1 cellular context compared by ENCODE assay signal in the genomic region with DNA sequence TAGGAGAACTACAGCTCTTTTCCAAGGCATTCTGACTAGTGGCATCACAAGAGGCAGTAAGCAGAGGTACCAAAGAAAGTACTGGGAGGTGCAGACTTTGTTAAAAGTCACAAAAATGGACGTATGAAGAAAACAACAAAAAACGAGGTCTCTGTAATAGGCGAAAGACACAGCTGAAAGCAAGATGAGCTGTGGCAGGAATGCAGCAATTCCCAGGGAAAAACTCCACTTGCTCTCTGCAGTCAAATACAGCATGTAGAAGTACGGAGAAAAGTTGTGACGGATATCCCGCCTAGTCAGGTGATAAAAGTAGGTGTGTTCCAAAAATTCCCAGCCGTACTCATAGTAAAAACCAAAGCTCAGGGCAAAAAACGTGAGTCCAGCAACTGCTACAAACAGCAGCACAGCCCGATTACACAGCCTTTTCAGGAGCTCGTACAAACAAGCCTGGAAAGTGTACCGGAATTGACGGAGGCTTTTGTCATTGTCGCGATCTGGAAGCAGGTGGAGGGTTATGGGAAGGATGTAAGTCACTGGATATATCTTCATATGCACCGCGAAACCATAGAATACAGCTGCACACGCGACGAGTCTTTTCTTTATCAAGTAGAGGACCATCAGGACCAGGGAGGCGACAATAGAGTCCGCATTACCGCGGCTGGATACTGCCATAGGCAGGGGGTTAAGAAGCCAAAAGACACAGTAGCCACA.
TF ChIP-seq lines count a peak whose summit lies in the region.

No MANE protein-coding gene starts in this region.

TF ChIP-seq in WTC11, 78 proteins besides CTCF, POLR2A, EP300 and RAD21 (continued from another document):
- TF ChIP-seq, protein P1, sequence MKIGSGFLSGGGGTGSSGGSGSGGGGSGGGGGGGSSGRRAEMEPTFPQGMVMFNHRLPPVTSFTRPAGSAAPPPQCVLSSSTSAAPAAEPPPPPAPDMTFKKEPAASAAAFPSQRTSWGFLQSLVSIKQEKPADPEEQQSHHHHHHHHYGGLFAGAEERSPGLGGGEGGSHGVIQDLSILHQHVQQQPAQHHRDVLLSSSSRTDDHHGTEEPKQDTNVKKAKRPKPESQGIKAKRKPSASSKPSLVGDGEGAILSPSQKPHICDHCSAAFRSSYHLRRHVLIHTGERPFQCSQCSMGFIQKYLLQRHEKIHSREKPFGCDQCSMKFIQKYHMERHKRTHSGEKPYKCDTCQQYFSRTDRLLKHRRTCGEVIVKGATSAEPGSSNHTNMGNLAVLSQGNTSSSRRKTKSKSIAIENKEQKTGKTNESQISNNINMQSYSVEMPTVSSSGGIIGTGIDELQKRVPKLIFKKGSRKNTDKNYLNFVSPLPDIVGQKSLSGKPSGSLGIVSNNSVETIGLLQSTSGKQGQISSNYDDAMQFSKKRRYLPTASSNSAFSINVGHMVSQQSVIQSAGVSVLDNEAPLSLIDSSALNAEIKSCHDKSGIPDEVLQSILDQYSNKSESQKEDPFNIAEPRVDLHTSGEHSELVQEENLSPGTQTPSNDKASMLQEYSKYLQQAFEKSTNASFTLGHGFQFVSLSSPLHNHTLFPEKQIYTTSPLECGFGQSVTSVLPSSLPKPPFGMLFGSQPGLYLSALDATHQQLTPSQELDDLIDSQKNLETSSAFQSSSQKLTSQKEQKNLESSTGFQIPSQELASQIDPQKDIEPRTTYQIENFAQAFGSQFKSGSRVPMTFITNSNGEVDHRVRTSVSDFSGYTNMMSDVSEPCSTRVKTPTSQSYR (CRISPR knock-in tag; IDR thresholded peaks at IDR 0.05) = no peak
- no peak for TF ChIP-seq ZNF232 (CRISPR knock-in tag; IDR thresholded peaks at IDR 0.05)
- TF ChIP-seq PRRX2 (CRISPR knock-in tag; IDR thresholded peaks at IDR 0.05) = no peak
- TF ChIP-seq IRF2 (CRISPR knock-in tag; IDR thresholded peaks at IDR 0.05; ENCODE audit: borderline replicate concordance, low read depth) = no peak
- TF ChIP-seq JUN (CRISPR knock-in tag; IDR thresholded peaks at IDR 0.05) = no peak
- TF ChIP-seq ZBTB21 (CRISPR knock-in tag; IDR thresholded peaks at IDR 0.05; ENCODE audit: borderline replicate concordance) = no peak
- TF ChIP-seq ZNF317 (CRISPR knock-in tag; IDR thresholded peaks at IDR 0.05; ENCODE audit: borderline replicate concordance, low read depth) = no peak
- TF ChIP-seq RELA (CRISPR knock-in tag; IDR thresholded peaks at IDR 0.05; ENCODE audit: borderline replicate concordance) = no peak
- TF ChIP-seq ZNF263 (CRISPR knock-in tag; IDR thresholded peaks at IDR 0.05; ENCODE audit: low read depth) = no peak
- TF ChIP-seq, protein P2, sequence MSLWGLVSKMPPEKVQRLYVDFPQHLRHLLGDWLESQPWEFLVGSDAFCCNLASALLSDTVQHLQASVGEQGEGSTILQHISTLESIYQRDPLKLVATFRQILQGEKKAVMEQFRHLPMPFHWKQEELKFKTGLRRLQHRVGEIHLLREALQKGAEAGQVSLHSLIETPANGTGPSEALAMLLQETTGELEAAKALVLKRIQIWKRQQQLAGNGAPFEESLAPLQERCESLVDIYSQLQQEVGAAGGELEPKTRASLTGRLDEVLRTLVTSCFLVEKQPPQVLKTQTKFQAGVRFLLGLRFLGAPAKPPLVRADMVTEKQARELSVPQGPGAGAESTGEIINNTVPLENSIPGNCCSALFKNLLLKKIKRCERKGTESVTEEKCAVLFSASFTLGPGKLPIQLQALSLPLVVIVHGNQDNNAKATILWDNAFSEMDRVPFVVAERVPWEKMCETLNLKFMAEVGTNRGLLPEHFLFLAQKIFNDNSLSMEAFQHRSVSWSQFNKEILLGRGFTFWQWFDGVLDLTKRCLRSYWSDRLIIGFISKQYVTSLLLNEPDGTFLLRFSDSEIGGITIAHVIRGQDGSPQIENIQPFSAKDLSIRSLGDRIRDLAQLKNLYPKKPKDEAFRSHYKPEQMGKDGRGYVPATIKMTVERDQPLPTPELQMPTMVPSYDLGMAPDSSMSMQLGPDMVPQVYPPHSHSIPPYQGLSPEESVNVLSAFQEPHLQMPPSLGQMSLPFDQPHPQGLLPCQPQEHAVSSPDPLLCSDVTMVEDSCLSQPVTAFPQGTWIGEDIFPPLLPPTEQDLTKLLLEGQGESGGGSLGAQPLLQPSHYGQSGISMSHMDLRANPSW (CRISPR knock-in tag; conservative IDR thresholded peaks at IDR 0.05; ENCODE audit: low read depth) = no peak
- TF ChIP-seq, protein P3, sequence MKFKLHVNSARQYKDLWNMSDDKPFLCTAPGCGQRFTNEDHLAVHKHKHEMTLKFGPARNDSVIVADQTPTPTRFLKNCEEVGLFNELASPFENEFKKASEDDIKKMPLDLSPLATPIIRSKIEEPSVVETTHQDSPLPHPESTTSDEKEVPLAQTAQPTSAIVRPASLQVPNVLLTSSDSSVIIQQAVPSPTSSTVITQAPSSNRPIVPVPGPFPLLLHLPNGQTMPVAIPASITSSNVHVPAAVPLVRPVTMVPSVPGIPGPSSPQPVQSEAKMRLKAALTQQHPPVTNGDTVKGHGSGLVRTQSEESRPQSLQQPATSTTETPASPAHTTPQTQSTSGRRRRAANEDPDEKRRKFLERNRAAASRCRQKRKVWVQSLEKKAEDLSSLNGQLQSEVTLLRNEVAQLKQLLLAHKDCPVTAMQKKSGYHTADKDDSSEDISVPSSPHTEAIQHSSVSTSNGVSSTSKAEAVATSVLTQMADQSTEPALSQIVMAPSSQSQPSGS (CRISPR knock-in tag; IDR thresholded peaks at IDR 0.05; ENCODE audit: borderline replicate concordance, low read depth) = no peak
- TF ChIP-seq, protein P4, sequence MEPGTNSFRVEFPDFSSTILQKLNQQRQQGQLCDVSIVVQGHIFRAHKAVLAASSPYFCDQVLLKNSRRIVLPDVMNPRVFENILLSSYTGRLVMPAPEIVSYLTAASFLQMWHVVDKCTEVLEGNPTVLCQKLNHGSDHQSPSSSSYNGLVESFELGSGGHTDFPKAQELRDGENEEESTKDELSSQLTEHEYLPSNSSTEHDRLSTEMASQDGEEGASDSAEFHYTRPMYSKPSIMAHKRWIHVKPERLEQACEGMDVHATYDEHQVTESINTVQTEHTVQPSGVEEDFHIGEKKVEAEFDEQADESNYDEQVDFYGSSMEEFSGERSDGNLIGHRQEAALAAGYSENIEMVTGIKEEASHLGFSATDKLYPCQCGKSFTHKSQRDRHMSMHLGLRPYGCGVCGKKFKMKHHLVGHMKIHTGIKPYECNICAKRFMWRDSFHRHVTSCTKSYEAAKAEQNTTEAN (CRISPR knock-in tag; IDR thresholded peaks at IDR 0.05) = no peak
- no peak for TF ChIP-seq GTF2I (CRISPR knock-in tag; conservative IDR thresholded peaks at IDR 0.05)
